1 cellular context compared by ENCODE assay signal in the genomic region with DNA sequence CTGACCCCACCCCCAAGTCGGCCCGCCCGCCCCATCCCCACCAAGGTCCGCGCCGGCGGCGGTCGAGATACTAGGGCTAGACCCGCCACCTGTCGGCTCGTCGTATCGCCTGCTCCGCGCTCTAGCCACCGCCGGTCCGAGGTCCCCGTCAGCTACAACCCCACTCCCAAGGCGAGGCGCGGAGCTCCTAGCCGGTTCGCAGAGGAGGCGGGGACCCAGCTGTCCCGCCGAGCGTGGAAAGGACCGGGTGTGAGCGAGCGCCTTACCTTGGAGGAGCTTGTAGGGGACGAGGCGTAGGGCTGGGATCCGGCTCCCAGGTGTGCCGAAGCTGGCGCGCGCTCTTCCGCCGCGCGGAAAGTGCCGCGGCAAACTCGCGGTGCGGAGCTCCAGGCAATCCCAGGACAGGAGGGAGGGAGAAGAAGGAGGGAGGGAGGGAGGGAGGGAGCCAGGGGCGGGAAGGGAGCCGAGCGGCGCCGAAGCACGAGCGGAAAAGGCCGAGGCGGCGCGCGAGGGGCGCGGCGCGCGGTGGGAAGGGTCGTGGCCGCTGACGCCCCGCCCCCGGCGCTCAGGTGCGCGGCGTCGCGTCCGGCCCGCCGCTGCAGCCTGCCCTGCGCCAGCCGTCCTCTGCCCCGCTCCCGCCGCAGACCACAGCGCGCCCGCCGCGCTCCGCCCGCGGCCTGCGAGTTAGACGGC.
TF ChIP-seq lines count a peak whose summit lies in the region.

A gene with protein sequence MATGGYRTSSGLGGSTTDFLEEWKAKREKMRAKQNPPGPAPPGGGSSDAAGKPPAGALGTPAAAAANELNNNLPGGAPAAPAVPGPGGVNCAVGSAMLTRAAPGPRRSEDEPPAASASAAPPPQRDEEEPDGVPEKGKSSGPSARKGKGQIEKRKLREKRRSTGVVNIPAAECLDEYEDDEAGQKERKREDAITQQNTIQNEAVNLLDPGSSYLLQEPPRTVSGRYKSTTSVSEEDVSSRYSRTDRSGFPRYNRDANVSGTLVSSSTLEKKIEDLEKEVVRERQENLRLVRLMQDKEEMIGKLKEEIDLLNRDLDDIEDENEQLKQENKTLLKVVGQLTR (minus strand): TSS at position 359 of the 693 bp plus-strand sequence. CDS start 720 bp downstream, outside the sequence.

TF ChIP-seq in HepG2, 621 proteins besides CTCF, POLR2A, EP300 and RAD21 (continued from another document and continues in another):
- TF ChIP-seq, protein P1, sequence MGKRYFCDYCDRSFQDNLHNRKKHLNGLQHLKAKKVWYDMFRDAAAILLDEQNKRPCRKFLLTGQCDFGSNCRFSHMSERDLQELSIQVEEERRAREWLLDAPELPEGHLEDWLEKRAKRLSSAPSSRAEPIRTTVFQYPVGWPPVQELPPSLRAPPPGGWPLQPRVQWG (CRISPR knock-in tag; IDR thresholded peaks at IDR 0.05; ENCODE audit: borderline replicate concordance, low read depth), result no peak
- TF ChIP-seq TOE1 (CRISPR knock-in tag; IDR thresholded peaks at IDR 0.05), result no peak
- no peak for TF ChIP-seq NFKBIZ (CRISPR knock-in tag; IDR thresholded peaks at IDR 0.05)
- TF ChIP-seq ZNF235 (CRISPR knock-in tag; IDR thresholded peaks at IDR 0.05; ENCODE audit: borderline replicate concordance), result no peak; the same call in 1 of the 2 replicates
- TF ChIP-seq, protein P2, sequence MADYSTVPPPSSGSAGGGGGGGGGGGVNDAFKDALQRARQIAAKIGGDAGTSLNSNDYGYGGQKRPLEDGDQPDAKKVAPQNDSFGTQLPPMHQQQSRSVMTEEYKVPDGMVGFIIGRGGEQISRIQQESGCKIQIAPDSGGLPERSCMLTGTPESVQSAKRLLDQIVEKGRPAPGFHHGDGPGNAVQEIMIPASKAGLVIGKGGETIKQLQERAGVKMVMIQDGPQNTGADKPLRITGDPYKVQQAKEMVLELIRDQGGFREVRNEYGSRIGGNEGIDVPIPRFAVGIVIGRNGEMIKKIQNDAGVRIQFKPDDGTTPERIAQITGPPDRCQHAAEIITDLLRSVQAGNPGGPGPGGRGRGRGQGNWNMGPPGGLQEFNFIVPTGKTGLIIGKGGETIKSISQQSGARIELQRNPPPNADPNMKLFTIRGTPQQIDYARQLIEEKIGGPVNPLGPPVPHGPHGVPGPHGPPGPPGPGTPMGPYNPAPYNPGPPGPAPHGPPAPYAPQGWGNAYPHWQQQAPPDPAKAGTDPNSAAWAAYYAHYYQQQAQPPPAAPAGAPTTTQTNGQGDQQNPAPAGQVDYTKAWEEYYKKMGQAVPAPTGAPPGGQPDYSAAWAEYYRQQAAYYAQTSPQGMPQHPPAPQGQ (CRISPR knock-in tag; IDR thresholded peaks at IDR 0.05; ENCODE audit: borderline replicate concordance), result no peak
- TF ChIP-seq, protein P3, sequence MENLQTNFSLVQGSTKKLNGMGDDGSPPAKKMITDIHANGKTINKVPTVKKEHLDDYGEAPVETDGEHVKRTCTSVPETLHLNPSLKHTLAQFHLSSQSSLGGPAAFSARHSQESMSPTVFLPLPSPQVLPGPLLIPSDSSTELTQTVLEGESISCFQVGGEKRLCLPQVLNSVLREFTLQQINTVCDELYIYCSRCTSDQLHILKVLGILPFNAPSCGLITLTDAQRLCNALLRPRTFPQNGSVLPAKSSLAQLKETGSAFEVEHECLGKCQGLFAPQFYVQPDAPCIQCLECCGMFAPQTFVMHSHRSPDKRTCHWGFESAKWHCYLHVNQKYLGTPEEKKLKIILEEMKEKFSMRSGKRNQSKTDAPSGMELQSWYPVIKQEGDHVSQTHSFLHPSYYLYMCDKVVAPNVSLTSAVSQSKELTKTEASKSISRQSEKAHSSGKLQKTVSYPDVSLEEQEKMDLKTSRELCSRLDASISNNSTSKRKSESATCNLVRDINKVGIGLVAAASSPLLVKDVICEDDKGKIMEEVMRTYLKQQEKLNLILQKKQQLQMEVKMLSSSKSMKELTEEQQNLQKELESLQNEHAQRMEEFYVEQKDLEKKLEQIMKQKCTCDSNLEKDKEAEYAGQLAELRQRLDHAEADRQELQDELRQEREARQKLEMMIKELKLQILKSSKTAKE (CRISPR knock-in tag; IDR thresholded peaks at IDR 0.05; ENCODE audit: borderline replicate concordance), result no peak
- no peak for TF ChIP-seq RAD51 (IDR thresholded peaks at IDR 0.05; ENCODE audit: borderline replicate concordance)
- no peak for TF ChIP-seq CBX1 (IDR thresholded peaks at IDR 0.05; ENCODE audit: low read depth)
- no peak for TF ChIP-seq IKZF4 (CRISPR knock-in tag; IDR thresholded peaks at IDR 0.05; ENCODE audit: borderline replicate concordance, low read depth, not compliant biosample characterization)
- no peak for TF ChIP-seq NPAS2 (CRISPR knock-in tag; IDR thresholded peaks at IDR 0.05; ENCODE audit: borderline replicate concordance)
- TF ChIP-seq, protein P4, sequence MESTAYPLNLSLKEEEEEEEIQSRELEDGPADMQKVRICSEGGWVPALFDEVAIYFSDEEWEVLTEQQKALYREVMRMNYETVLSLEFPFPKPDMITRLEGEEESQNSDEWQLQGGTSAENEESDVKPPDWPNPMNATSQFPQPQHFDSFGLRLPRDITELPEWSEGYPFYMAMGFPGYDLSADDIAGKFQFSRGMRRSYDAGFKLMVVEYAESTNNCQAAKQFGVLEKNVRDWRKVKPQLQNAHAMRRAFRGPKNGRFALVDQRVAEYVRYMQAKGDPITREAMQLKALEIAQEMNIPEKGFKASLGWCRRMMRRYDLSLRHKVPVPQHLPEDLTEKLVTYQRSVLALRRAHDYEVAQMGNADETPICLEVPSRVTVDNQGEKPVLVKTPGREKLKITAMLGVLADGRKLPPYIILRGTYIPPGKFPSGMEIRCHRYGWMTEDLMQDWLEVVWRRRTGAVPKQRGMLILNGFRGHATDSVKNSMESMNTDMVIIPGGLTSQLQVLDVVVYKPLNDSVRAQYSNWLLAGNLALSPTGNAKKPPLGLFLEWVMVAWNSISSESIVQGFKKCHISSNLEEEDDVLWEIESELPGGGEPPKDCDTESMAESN (CRISPR knock-in tag; conservative IDR thresholded peaks at IDR 0.05), result peak; percentile 71; the same call in 1 of the 2 replicates
- TF ChIP-seq, protein P5, sequence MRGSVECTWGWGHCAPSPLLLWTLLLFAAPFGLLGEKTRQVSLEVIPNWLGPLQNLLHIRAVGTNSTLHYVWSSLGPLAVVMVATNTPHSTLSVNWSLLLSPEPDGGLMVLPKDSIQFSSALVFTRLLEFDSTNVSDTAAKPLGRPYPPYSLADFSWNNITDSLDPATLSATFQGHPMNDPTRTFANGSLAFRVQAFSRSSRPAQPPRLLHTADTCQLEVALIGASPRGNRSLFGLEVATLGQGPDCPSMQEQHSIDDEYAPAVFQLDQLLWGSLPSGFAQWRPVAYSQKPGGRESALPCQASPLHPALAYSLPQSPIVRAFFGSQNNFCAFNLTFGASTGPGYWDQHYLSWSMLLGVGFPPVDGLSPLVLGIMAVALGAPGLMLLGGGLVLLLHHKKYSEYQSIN (CRISPR knock-in tag; IDR thresholded peaks at IDR 0.05; ENCODE audit: borderline replicate concordance), result no peak
- TF ChIP-seq, protein P6, sequence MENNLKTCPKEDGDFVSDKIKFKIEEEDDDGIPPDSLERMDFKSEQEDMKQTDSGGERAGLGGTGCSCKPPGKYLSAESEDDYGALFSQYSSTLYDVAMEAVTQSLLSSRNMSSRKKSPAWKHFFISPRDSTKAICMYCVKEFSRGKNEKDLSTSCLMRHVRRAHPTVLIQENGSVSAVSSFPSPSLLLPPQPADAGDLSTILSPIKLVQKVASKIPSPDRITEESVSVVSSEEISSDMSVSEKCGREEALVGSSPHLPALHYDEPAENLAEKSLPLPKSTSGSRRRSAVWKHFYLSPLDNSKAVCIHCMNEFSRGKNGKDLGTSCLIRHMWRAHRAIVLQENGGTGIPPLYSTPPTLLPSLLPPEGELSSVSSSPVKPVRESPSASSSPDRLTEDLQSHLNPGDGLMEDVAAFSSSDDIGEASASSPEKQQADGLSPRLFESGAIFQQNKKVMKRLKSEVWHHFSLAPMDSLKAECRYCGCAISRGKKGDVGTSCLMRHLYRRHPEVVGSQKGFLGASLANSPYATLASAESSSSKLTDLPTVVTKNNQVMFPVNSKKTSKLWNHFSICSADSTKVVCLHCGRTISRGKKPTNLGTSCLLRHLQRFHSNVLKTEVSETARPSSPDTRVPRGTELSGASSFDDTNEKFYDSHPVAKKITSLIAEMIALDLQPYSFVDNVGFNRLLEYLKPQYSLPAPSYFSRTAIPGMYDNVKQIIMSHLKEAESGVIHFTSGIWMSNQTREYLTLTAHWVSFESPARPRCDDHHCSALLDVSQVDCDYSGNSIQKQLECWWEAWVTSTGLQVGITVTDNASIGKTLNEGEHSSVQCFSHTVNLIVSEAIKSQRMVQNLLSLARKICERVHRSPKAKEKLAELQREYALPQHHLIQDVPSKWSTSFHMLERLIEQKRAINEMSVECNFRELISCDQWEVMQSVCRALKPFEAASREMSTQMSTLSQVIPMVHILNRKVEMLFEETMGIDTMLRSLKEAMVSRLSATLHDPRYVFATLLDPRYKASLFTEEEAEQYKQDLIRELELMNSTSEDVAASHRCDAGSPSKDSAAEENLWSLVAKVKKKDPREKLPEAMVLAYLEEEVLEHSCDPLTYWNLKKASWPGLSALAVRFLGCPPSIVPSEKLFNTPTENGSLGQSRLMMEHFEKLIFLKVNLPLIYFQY (CRISPR knock-in tag; IDR thresholded peaks at IDR 0.05; ENCODE audit: borderline replicate concordance), result no peak; the same call in none of the 2 replicates
- TF ChIP-seq KLF16 (CRISPR knock-in tag; IDR thresholded peaks at IDR 0.05), result peak in 1 of 2 experiments; percentile 14; a peak in 1 of 4 replicates
- TF ChIP-seq, protein P7, sequence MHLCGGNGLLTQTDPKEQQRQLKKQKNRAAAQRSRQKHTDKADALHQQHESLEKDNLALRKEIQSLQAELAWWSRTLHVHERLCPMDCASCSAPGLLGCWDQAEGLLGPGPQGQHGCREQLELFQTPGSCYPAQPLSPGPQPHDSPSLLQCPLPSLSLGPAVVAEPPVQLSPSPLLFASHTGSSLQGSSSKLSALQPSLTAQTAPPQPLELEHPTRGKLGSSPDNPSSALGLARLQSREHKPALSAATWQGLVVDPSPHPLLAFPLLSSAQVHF (CRISPR knock-in tag; IDR thresholded peaks at IDR 0.05), result no peak
- 0 out of 3 replicates have a peak, but pooled peaks have one; percentile 28 for TF ChIP-seq MXI1 (IDR thresholded peaks at IDR 0.05; ENCODE audit: borderline replicate concordance, low read depth, low read length)
- no peak; the same call in 1 of the 2 replicates for TF ChIP-seq RCOR2 (CRISPR knock-in tag; IDR thresholded peaks at IDR 0.05)
- TF ChIP-seq ZNF552 (CRISPR knock-in tag; IDR thresholded peaks at IDR 0.05; ENCODE audit: borderline replicate concordance), result no peak
- no peak for TF ChIP-seq PAWR (CRISPR knock-in tag; IDR thresholded peaks at IDR 0.05; ENCODE audit: borderline replicate concordance)
- no peak for TF ChIP-seq TGIF2 (CRISPR knock-in tag; IDR thresholded peaks at IDR 0.05)
- TF ChIP-seq, protein P8, sequence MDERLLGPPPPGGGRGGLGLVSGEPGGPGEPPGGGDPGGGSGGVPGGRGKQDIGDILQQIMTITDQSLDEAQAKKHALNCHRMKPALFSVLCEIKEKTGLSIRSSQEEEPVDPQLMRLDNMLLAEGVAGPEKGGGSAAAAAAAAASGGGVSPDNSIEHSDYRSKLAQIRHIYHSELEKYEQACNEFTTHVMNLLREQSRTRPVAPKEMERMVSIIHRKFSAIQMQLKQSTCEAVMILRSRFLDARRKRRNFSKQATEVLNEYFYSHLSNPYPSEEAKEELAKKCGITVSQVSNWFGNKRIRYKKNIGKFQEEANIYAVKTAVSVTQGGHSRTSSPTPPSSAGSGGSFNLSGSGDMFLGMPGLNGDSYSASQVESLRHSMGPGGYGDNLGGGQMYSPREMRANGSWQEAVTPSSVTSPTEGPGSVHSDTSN (CRISPR knock-in tag; IDR thresholded peaks at IDR 0.05), result no peak
- TF ChIP-seq, protein P9, sequence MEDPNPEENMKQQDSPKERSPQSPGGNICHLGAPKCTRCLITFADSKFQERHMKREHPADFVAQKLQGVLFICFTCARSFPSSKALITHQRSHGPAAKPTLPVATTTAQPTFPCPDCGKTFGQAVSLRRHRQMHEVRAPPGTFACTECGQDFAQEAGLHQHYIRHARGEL (CRISPR knock-in tag; IDR thresholded peaks at IDR 0.05), result no peak
- TF ChIP-seq ZNF326 (CRISPR knock-in tag; IDR thresholded peaks at IDR 0.05; ENCODE audit: borderline replicate concordance), result no peak
- TF ChIP-seq ZNF136 (CRISPR knock-in tag; IDR thresholded peaks at IDR 0.05; ENCODE audit: low read depth), result no peak
- TF ChIP-seq, protein P10, sequence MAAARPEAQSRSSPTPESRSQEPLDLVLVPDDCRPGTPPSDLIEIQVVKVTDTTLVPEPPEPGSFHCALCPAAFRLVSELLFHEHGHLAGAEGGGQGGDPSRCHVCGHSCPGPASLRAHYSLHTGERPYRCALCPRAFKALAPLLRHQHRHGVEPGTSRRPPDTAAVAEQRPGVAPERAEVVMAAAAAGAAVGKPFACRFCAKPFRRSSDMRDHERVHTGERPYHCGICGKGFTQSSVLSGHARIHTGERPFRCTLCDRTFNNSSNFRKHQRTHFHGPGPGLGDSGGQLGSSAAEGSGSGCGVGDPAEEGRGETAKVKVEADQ (CRISPR knock-in tag; IDR thresholded peaks at IDR 0.05; ENCODE audit: borderline replicate concordance), result no peak
- no peak for TF ChIP-seq ISX (CRISPR knock-in tag; conservative IDR thresholded peaks at IDR 0.05)
- TF ChIP-seq, protein P11, sequence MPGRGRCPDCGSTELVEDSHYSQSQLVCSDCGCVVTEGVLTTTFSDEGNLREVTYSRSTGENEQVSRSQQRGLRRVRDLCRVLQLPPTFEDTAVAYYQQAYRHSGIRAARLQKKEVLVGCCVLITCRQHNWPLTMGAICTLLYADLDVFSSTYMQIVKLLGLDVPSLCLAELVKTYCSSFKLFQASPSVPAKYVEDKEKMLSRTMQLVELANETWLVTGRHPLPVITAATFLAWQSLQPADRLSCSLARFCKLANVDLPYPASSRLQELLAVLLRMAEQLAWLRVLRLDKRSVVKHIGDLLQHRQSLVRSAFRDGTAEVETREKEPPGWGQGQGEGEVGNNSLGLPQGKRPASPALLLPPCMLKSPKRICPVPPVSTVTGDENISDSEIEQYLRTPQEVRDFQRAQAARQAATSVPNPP (CRISPR knock-in tag; IDR thresholded peaks at IDR 0.05), result 0 out of 2 replicates have a peak, but pooled peaks have one; percentile 62
- TF ChIP-seq, protein P12, sequence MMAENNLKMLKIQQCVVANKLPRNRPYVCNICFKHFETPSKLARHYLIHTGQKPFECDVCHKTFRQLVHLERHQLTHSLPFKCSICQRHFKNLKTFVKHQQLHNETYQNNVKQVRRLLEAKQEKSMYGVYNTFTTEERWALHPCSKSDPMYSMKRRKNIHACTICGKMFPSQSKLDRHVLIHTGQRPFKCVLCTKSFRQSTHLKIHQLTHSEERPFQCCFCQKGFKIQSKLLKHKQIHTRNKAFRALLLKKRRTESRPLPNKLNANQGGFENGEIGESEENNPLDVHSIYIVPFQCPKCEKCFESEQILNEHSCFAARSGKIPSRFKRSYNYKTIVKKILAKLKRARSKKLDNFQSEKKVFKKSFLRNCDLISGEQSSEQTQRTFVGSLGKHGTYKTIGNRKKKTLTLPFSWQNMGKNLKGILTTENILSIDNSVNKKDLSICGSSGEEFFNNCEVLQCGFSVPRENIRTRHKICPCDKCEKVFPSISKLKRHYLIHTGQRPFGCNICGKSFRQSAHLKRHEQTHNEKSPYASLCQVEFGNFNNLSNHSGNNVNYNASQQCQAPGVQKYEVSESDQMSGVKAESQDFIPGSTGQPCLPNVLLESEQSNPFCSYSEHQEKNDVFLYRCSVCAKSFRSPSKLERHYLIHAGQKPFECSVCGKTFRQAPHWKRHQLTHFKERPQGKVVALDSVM (CRISPR knock-in tag; IDR thresholded peaks at IDR 0.05), result no peak
- no peak for TF ChIP-seq GATA4 (IDR thresholded peaks at IDR 0.05; ENCODE audit: borderline replicate concordance, low read depth)
- TF ChIP-seq ZFP37 (CRISPR knock-in tag; IDR thresholded peaks at IDR 0.05; ENCODE audit: borderline replicate concordance), result no peak
